10 cellular contexts compared by ENCODE assay signal in genomic region chr14:89232366-89233070, GRCh38.
"Had no signal": no experiment of that assay in that cellular context is flagged by ENCODE, and none has a peak within 500 bp of the region (broad histone marks: within the 10 kb centered on the region; RNA-seq: fewer than 3 reads in every experiment).

No MANE protein-coding gene starts in this region.

- DNase-seq: activated effector memory CD4-positive, alpha-beta T cell treated with anti-CD3 and anti-CD28 coated beads, Interleukin-2, amount 50 U/mL, for 16 hours; anterior cingulate cortex; foreskin keratinocyte; left colon; mammary epithelial cell; nephron progenitor cell; stimulated activated naive B cell treated with anti-CD40 and anti-IgM and Interleukin-4, amounts not matched to agents 10 μg/mL and 1 μg/mL and 100 μg/mL, for 72 hours; upper lobe of left lung had no signal

- H3K9me3 ChIP-seq: esophagus muscularis mucosa, upper lobe of left lung had no signal

- H3K36me3 ChIP-seq: esophagus muscularis mucosa, upper lobe of left lung had no signal

- H3K27me3 Mint-ChIP-seq: stimulated activated naive B cell treated with anti-CD40 and anti-IgM and Interleukin-4, amounts not matched to agents 10 μg/mL and 1 μg/mL and 100 μg/mL, for 72 hours had no signal

- H3K9me3 Mint-ChIP-seq: stimulated activated naive B cell treated with anti-CD40 and anti-IgM and Interleukin-4, amounts not matched to agents 10 μg/mL and 1 μg/mL and 100 μg/mL, for 72 hours had no signal

- H3K4me1 ChIP-seq: foreskin keratinocyte had no signal

- H3K4me3 Mint-ChIP-seq: nephron progenitor cell; stimulated activated naive B cell treated with anti-CD40 and anti-IgM and Interleukin-4, amounts not matched to agents 10 μg/mL and 1 μg/mL and 100 μg/mL, for 72 hours had no signal

- H3K27ac ChIP-seq: esophagus muscularis mucosa, foreskin keratinocyte, upper lobe of left lung had no signal

- H3K27me3 ChIP-seq: esophagus muscularis mucosa, foreskin keratinocyte, upper lobe of left lung had no signal

- H3K27ac Mint-ChIP-seq: nephron progenitor cell; stimulated activated naive B cell treated with anti-CD40 and anti-IgM and Interleukin-4, amounts not matched to agents 10 μg/mL and 1 μg/mL and 100 μg/mL, for 72 hours had no signal

- ATAC-seq: foreskin keratinocyte, left colon had no signal

- H3K4me3 ChIP-seq: esophagus muscularis mucosa, smooth muscle cell, upper lobe of left lung had no signal
